26 cellular contexts compared by ENCODE assay signal in genomic region chr15:81185896-81186295, GRCh38. TPM values are rescaled to one million over a fixed set of nuclear protein-coding genes. Genes with fewer than 3 reads are reported as not detected.
"Had no signal": no experiment of that assay in that cellular context is flagged by ENCODE, and none has a peak within 500 bp of the region (broad histone marks: within the 10 kb centered on the region; RNA-seq: fewer than 3 reads in every experiment).

No MANE protein-coding gene starts in this region.

- H3K9me3 ChIP-seq: mucosa of descending colon, thyroid gland, upper lobe of left lung had no signal

- H3K4me2 ChIP-seq: smooth muscle cell had no signal

- H3K4me3 ChIP-seq: lung, mucosa of descending colon, smooth muscle cell, thyroid gland, upper lobe of left lung had no signal

- H3K27me3 ChIP-seq: foreskin keratinocyte, thyroid gland, upper lobe of left lung had no signal

- H3K36me3 ChIP-seq: thyroid gland, upper lobe of left lung had no signal

- DNase-seq: cortex of kidney; effector memory CD8-positive, alpha-beta T cell; erythroblast; foreskin keratinocyte; glutamatergic neuron; left ventricle myocardium superior; mucosa of descending colon; naive B cell; stimulated activated CD4-positive, alpha-beta T cell treated with anti-CD3 and anti-CD28 coated beads, Interleukin-12 subunit alpha, Interleukin-12 subunit beta, amount 100 ng/mL, for 4 hours; stimulated activated CD4-positive, alpha-beta T cell treated with anti-CD3 and anti-CD28 coated beads, Interleukin-1b, Interleukin-23, amount 100 ng/mL, for 48 hours; stimulated activated CD4-positive, alpha-beta T cell treated with anti-CD3 and anti-CD28 coated beads, Interleukin-4, amount 100 ng/mL, for 1 hour; stimulated activated CD8-positive, alpha-beta memory T cell treated with anti-CD3 and anti-CD28 coated beads, Interleukin-4, amount 100 ng/mL, for 48 hours; stimulated activated naive CD4-positive, alpha-beta T cell; stimulated activated naive CD8-positive, alpha-beta T cell treated with anti-CD3 and anti-CD28 coated beads, Interleukin-15, amount 100 ng/mL, for 72 hours; thyroid gland; upper lobe of left lung had no signal

- H3K9ac ChIP-seq: parathyroid adenoma had no signal

- H3K27ac ChIP-seq: foreskin keratinocyte, parathyroid adenoma, thyroid gland had no signal

- H2AFZ ChIP-seq: parathyroid adenoma had no signal

- H3K4me1 ChIP-seq: foreskin keratinocyte, parathyroid adenoma had no signal

- ATAC-seq: effector memory CD8-positive, alpha-beta T cell; foreskin keratinocyte; left ventricle myocardium superior; mucosa of descending colon; natural killer cell treated with Interleukin-12 subunit alpha and Interleukin-12 subunit beta and Interleukin-15 and Interleukin-18, amount 100 ng/mL, for 72 hours; sciatic nerve; stimulated activated naive CD8-positive, alpha-beta T cell treated with anti-CD3 and anti-CD28 coated beads, Interleukin-15, amount 100 ng/mL, for 72 hours had no signal

- H3K79me2 ChIP-seq: parathyroid adenoma had no signal

RNA-seq across cellular contexts. Expression of gene IL16, which starts 10.8 kb away (rescaled TPM):
- polyA plus RNA-seq: foreskin keratinocyte, keratinocyte had no signal

RNA-seq across cellular contexts. Expression of gene CFAP161, which starts 51.8 kb away (rescaled TPM):
- total RNA-seq: foreskin keratinocyte; mesothelial cell of epicardium; natural killer cell treated with Interleukin-12 subunit alpha and Interleukin-12 subunit beta and Interleukin-15 and Interleukin-18, amount 100 ng/mL, for 72 hours; neural crest cell; progenitor cell of endocrine pancreas; sciatic nerve had no signal
- polyA plus RNA-seq: fibroblast of lung, foreskin keratinocyte, keratinocyte, smooth muscle cell had no signal
